10 cellular contexts compared by ENCODE assay signal in the genomic region with DNA sequence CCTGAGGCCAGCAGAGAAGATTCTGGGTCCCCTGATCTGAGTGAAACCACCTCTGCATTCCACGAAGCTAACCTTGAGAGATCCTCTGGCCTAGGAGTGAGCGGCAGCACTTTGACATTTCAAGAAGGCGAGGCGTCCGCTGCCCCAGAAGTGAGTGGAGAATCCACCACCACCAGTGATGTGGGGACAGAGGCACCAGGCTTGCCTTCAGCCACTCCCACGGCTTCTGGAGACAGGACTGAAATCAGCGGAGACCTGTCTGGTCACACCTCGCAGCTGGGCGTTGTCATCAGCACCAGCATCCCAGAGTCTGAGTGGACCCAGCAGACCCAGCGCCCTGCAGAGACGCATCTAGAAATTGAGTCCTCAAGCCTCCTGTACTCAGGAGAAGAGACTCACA. TPM values are rescaled to one million over a fixed set of nuclear protein-coding genes. Genes with fewer than 3 reads are reported as not detected.
"Had no signal": no experiment of that assay in that cellular context is flagged by ENCODE, and none has a peak within 500 bp of the region (broad histone marks: within the 10 kb centered on the region; RNA-seq: fewer than 3 reads in every experiment).

No MANE protein-coding gene starts in this region.

- H3K27ac ChIP-seq: GM23248, HL-60 had no signal

- ATAC-seq: HCT116, HepG2 had no signal

- H2AFZ ChIP-seq: GM23248 had no signal

- H3K36me3 ChIP-seq: HAP-1 had no signal

- DNase-seq: GM23248, GOT3, H7, HFFc6, KG1 had no signal

- H3K4me1 Mint-ChIP-seq: IgD-negative memory B cell had no signal

- H3K4me1 ChIP-seq: HAP-1 had no signal

- H3K4me3 Mint-ChIP-seq: HFFc6 had no signal

- H3K27me3 Mint-ChIP-seq: IgD-negative memory B cell had no signal

- H3K27ac Mint-ChIP-seq: HFFc6, IgD-negative memory B cell had no signal

- H3K4me3 ChIP-seq: GM23248, HAP-1 had no signal

- H3K36me3 Mint-ChIP-seq: IgD-negative memory B cell had no signal

- H3K9ac ChIP-seq: GM23248 had no signal

RNA-seq across cellular contexts. Expression of gene HAPLN3, which starts 36.4 kb away (rescaled TPM):
- total RNA-seq: HepG2 had no signal

RNA-seq across cellular contexts. Expression of gene ACAN, which starts 55.7 kb away (rescaled TPM):
- total RNA-seq: GM23248, HepG2 had no signal
- polyA plus RNA-seq: GM23248, HepG2, IgD-negative memory B cell had no signal
